2 cellular contexts compared by ENCODE assay signal in genomic region chr20:38141154-38141888, GRCh38.
TF ChIP-seq lines count a peak whose summit lies in the region.

No MANE protein-coding gene starts in this region.

TF ChIP-seq in A549, 52 proteins besides CTCF, POLR2A, EP300 and RAD21 (continued from another document):
- TF ChIP-seq HOXA7 (CRISPR knock-in tag; IDR thresholded peaks at IDR 0.05) (peak; percentile 19; the same call in 1 of the 2 replicates), JUN (IDR thresholded peaks at IDR 0.05) (peak in 1 of 2 experiments; percentile 34; a peak in 1 of 5 replicates)

TF ChIP-seq in IMR-90, 13 proteins besides CTCF, POLR2A, EP300 and RAD21 (continued from another document):
- TF ChIP-seq MAFK (IDR thresholded peaks at IDR 0.05; ENCODE audit: low read depth, low read length) (no peak), RCOR1 (IDR thresholded peaks at IDR 0.05; ENCODE audit: insufficient replicate concordance, low read length) (no peak), NFE2L2 (IDR thresholded peaks at IDR 0.05; ENCODE audit: low read depth, low read length) (no peak), ELK1 (IDR thresholded peaks at IDR 0.05; ENCODE audit: borderline replicate concordance, low read depth, low read length) (no peak)
